Comparison of ENCODE assay signal across 22 cellular contexts in genomic region chr3:142975316-142975995, GRCh38. TPM values are rescaled to one million over a fixed set of nuclear protein-coding genes. Genes with fewer than 3 reads are reported as not detected.
A peak's percentile ranks its signal among the peaks of the same experiment; 100 is the strongest.
DNase-seq lines count a peak whose midpoint lies in the region; ATAC-seq, FAIRE-seq and TF ChIP-seq lines count a peak whose summit lies in the region.
"Had no signal": no experiment of that assay in that cellular context is flagged by ENCODE, and none has a peak within 500 bp of the region (broad histone marks: within the 10 kb centered on the region; RNA-seq: fewer than 3 reads in every experiment).

No MANE protein-coding gene starts in this region.

- no peak overlapping the region for H3K9ac ChIP-seq in endodermal cell (ENCODE audit: extremely low read depth, low read length, poor library complexity, severe bottlenecking)

- no peaks in the 10 kb centered on the region for H3K27me3 ChIP-seq in endodermal cell (ENCODE audit: control insufficient read depth, insufficient read depth, low read length, poor library complexity, severe bottlenecking)
- no peaks in the 10 kb centered on the region for H3K27me3 ChIP-seq in effector memory CD4-positive, alpha-beta T cell (replicated peaks; ENCODE audit: control insufficient read depth, insufficient read depth, low read length, poor library complexity, severe bottlenecking)
- H3K27me3 ChIP-seq in spleen (replicated peaks in 1 of 7) = peaks cover 0 to 6% (median 0%) of the 10 kb centered on the region in 7 donors
- H3K27me3 ChIP-seq: ovary had no signal

- H3K9me3 Mint-ChIP-seq in endodermal cell = no peaks in the 10 kb centered on the region
- H3K9me3 Mint-ChIP-seq: central memory CD8-positive, alpha-beta T cell; naive thymus-derived CD4-positive, alpha-beta T cell; stimulated activated naive B cell treated with anti-CD40 and anti-IgM and Interleukin-4, amounts not matched to agents 10 μg/mL and 1 μg/mL and 100 μg/mL, for 72 hours had no signal

- no peaks in the 10 kb centered on the region for H3K36me3 Mint-ChIP-seq in endodermal cell (ENCODE audit: low read depth)
- H3K36me3 Mint-ChIP-seq: naive thymus-derived CD4-positive, alpha-beta T cell; stimulated activated naive B cell treated with anti-CD40 and anti-IgM and Interleukin-4, amounts not matched to agents 10 μg/mL and 1 μg/mL and 100 μg/mL, for 72 hours had no signal

- peaks cover 17% of the 10 kb centered on the region for H3K4me1 Mint-ChIP-seq in endodermal cell
- H3K4me1 Mint-ChIP-seq: central memory CD8-positive, alpha-beta T cell; memory B cell; naive thymus-derived CD4-positive, alpha-beta T cell; stimulated activated naive B cell treated with anti-CD40 and anti-IgM and Interleukin-4, amounts not matched to agents 10 μg/mL and 1 μg/mL and 100 μg/mL, for 72 hours had no signal

- CTCF ChIA-PET in A549 (lab: Yijun Ruan, JAX) = interaction anchor here (0.6 to 3.2 kb wide), 7 partner anchors 9 to 249 kb away, joined by 3 to 19 read pairs (median 3); no protein-coding TSS in a partner anchor

- intact Hi-C loops in spleen (cut with DNase I; ENCODE audit: low total_unique reads) = no loop called here

- peak in 1 of 2 experiments; percentile 22 for DNase-seq in A549 (ENCODE audit: low read depth in 1 of 2, low spot score in 1 of 2)
- no peak for DNase-seq in GM12865 (ENCODE audit: low read depth)
- DNase-seq in NCI-H69 (lab: John Stamatoyannopoulos, UW) = peak; percentile 34
- peak; percentile 73 for DNase-seq in endodermal cell
- no peak for DNase-seq in effector memory CD4-positive, alpha-beta T cell
- DNase-seq in glomerular visceral epithelial cell (ENCODE audit: extremely low spot score) = no peak
- no peak for DNase-seq in hypothalamus (lab: John Stamatoyannopoulos, UW)
- DNase-seq in spleen = no peak
- DNase-seq: activated CD4-positive, alpha-beta T cell treated with anti-CD3 and anti-CD28 coated beads, Interleukin-2, amount 50 U/mL, for 48 hours; activated naive CD4-positive, alpha-beta T cell; amygdala; COR-L47; naive thymus-derived CD4-positive, alpha-beta T cell; NCI-H187; ovary; stimulated activated naive B cell treated with anti-CD40 and anti-IgM and Interleukin-4, amounts not matched to agents 10 μg/mL and 1 μg/mL and 100 μg/mL, for 72 hours had no signal

- no peak for TF ChIP-seq RAD21 in A549 (conservative IDR thresholded peaks at IDR 0.05 in 1 of 2, IDR thresholded peaks at IDR 0.05 in 1 of 2)

- POLR2A ChIA-PET in A549 (lab: Yijun Ruan, JAX) = no interaction called here

- ATAC-seq in A549 = no peak
- ATAC-seq: naive thymus-derived CD4-positive, alpha-beta T cell; stimulated activated naive B cell treated with anti-CD40 and anti-IgM and Interleukin-4, amounts not matched to agents 10 μg/mL and 1 μg/mL and 100 μg/mL, for 72 hours had no signal

- no peak overlapping the region; the same call in 2 of the 3 replicates for H3K4me2 ChIP-seq in A549

- 84% methylated on average over 4 of the region's 4 CpGs for WGBS in A549 (ENCODE audit: missing lambda C conversion rate)
- 93 to 100% methylated on average over 2 to 4 of the region's 4 CpGs for WGBS in endodermal cell (ENCODE audit: insufficient coverage in 1 of 2, insufficient read length in 1 of 2), 2 experiments
- 89 to 94% (median 93%) methylated on average over 4 of the region's 4 CpGs for WGBS in spleen, 5 donors

- TF ChIP-seq POLR2A in A549 (IDR thresholded peaks at IDR 0.05; ENCODE audit: low read length) = no peak
- no peak for TF ChIP-seq POLR2A in spleen (IDR thresholded peaks at IDR 0.05)

- H3K4me3 ChIP-seq in A549 (no peak overlapping the region), GM12865 (ENCODE audit: low read depth, low read length) (no peak overlapping the region), endodermal cell (ENCODE audit: low read length) (no peak overlapping the region), spleen (no peak overlapping the region)
- no peak overlapping the region for H3K4me3 ChIP-seq in effector memory CD4-positive, alpha-beta T cell (ENCODE audit: insufficient read depth, low read depth, low read length, poor library complexity, severe bottlenecking)
- H3K4me3 ChIP-seq: ovary had no signal

- TF ChIP-seq EP300 in A549 (IDR thresholded peaks at IDR 0.05) = no peak

- H3K4me1 ChIP-seq in A549 (peaks cover 35% of the 10 kb centered on the region), endodermal cell (ENCODE audit: control insufficient read depth, insufficient read depth, low read length) (no peaks in the 10 kb centered on the region), spleen (peaks cover 0 to 16% (median 7%) of the 10 kb centered on the region in 6 donors)
- H3K4me1 ChIP-seq in effector memory CD4-positive, alpha-beta T cell (ENCODE audit: control insufficient read depth, insufficient read depth, low read length, poor library complexity, severe bottlenecking) = no peaks in the 10 kb centered on the region

- H3K27me3 Mint-ChIP-seq in endodermal cell (ENCODE audit: insufficient read depth) = no peaks in the 10 kb centered on the region

- H3K27ac ChIP-seq in A549 (peak overlapping the region; percentile 75), endodermal cell (ENCODE audit: low read depth, low read length) (no peak overlapping the region), spleen (no peak overlapping the region)
- no peak overlapping the region for H3K27ac ChIP-seq in effector memory CD4-positive, alpha-beta T cell (ENCODE audit: insufficient read depth, low read length, poor library complexity, severe bottlenecking)
- H3K27ac ChIP-seq: ovary had no signal

- no peak for FAIRE-seq in A549 (lab: Jason Lieb, UNC)
- FAIRE-seq: G401.6, GM12892, islet of Langerhans had no signal

- no peak overlapping the region for H3K4me3 Mint-ChIP-seq in endodermal cell
- H3K4me3 Mint-ChIP-seq: central memory CD8-positive, alpha-beta T cell; memory B cell; naive thymus-derived CD4-positive, alpha-beta T cell; stimulated activated naive B cell treated with anti-CD40 and anti-IgM and Interleukin-4, amounts not matched to agents 10 μg/mL and 1 μg/mL and 100 μg/mL, for 72 hours had no signal

- TF ChIP-seq CTCF in A549 (IDR thresholded peaks at IDR 0.05) = 0 out of 3 replicates have a peak, but pooled peaks have one; percentile 9
- TF ChIP-seq CTCF in GM12865 (IDR thresholded peaks at IDR 0.05; ENCODE audit: insufficient read depth, low read depth, low read length, missing control alignments) = peak; percentile 9
- TF ChIP-seq CTCF in endodermal cell (conservative IDR thresholded peaks at IDR 0.05) = peak; percentile 80
- no peak for TF ChIP-seq CTCF in spleen (IDR thresholded peaks at IDR 0.05 in 8 of 11, conservative IDR thresholded peaks at IDR 0.05 in 3 of 11)

- H3K9me3 ChIP-seq in A549 (no peaks in the 10 kb centered on the region), endodermal cell (ENCODE audit: control insufficient read depth, low read length) (no peaks in the 10 kb centered on the region), spleen (no peaks in the 10 kb centered on the region)
- no peaks in the 10 kb centered on the region for H3K9me3 ChIP-seq in effector memory CD4-positive, alpha-beta T cell (ENCODE audit: control insufficient read depth, low read length)
- H3K9me3 ChIP-seq: ovary had no signal

- H3K36me3 ChIP-seq in endodermal cell (ENCODE audit: control insufficient read depth, insufficient read depth, low read length) (no peaks in the 10 kb centered on the region), spleen (no peaks in the 10 kb centered on the region)
- H3K36me3 ChIP-seq in effector memory CD4-positive, alpha-beta T cell (ENCODE audit: control insufficient read depth, insufficient read depth, low read length) = no peaks in the 10 kb centered on the region
- H3K36me3 ChIP-seq: ovary had no signal

- H3K27ac Mint-ChIP-seq in endodermal cell = no peak overlapping the region
- H3K27ac Mint-ChIP-seq: memory B cell; naive thymus-derived CD4-positive, alpha-beta T cell; stimulated activated naive B cell treated with anti-CD40 and anti-IgM and Interleukin-4, amounts not matched to agents 10 μg/mL and 1 μg/mL and 100 μg/mL, for 72 hours had no signal

TF ChIP-seq in A549, 52 proteins besides CTCF, POLR2A, EP300 and RAD21:
- TF ChIP-seq MAFK (IDR thresholded peaks at IDR 0.05; ENCODE audit: partially characterized antibody) (no peak), FOXS1 (CRISPR knock-in tag; IDR thresholded peaks at IDR 0.05) (no peak), ZC3H11A (IDR thresholded peaks at IDR 0.05) (no peak), FOSL2 (IDR thresholded peaks at IDR 0.05) (no peak), FOSL2 (CRISPR knock-in tag; IDR thresholded peaks at IDR 0.05) (no peak)

RNA-seq across cellular contexts. Expression of gene PAQR9, which starts 12.0 kb away (rescaled TPM):
- polyA plus RNA-seq in A549 (2011; rRNA removed) (3.0 TPM in 2 replicates), A549 (2017; fragmentation: RNase III; extraction: RNeasy Plus Mini Kit Qiagen cat#74134 plus additional on column Dnase treatment) (2.8 to 3.1 TPM (median 3.0 TPM) in 3 replicates), spleen (under 1 TPM in 1 of 3 donors, not detected in 2; 0.04 TPM)
- polyA plus RNA-seq in A549 (2012; cell fraction: cytosol; rRNA removed) = 5.5 and 7.1 TPM in 2 replicates
- 5.0 and 9.9 TPM in 2 replicates for polyA plus RNA-seq in A549 (2012; cell fraction: nucleus; rRNA removed)
- polyA minus RNA-seq in A549 (2011; rRNA and poly(A)+ RNA removed) = 2.7 TPM in 2 replicates
- total RNA-seq in endodermal cell (10 to 100 TPM in 1 of 2 donors, 1 to 10 TPM in 1; 4.2 to 11.1 TPM), spleen (under 1 TPM in 3 of 7 donors, not detected in 4; 0.33 to 0.64 (median 0.51) TPM)
- polyA plus RNA-seq in endodermal cell (2013, experiment 1 of 2) = 1.9 TPM
- 1.6 TPM for polyA plus RNA-seq in endodermal cell (2013, experiment 2 of 2)
- total RNA-seq: naive thymus-derived CD4-positive, alpha-beta T cell; T-helper 1 cell treated with Interleukin-12 subunit alpha and Interleukin-12 subunit beta and Interleukin-4 antibody, amounts not matched to agents 30 ng/mL and 1 ng/mL, for 36 hours had no signal
- polyA plus RNA-seq: naive thymus-derived CD4-positive, alpha-beta T cell had no signal

RNA-seq across cellular contexts. Expression of gene U2SURP, which starts 25.9 kb away (rescaled TPM):
- 109 and 166 TPM in 2 replicates for polyA plus RNA-seq in A549 (2011; rRNA removed)
- 15.6 and 20.1 TPM in 2 replicates for polyA plus RNA-seq in A549 (2012; cell fraction: cytosol; rRNA removed)
- polyA plus RNA-seq in A549 (2012; cell fraction: nucleus; rRNA removed) = 15.9 and 22.4 TPM in 2 replicates
- 87.8 to 104 TPM (median 90.1 TPM) in 3 replicates for polyA plus RNA-seq in A549 (2017; fragmentation: RNase III; extraction: RNeasy Plus Mini Kit Qiagen cat#74134 plus additional on column Dnase treatment)
- 75.1 and 82.8 TPM in 2 replicates for polyA minus RNA-seq in A549 (2011; rRNA and poly(A)+ RNA removed)
- 100 to 1,000 TPM; 139 to 160 TPM for total RNA-seq in endodermal cell
- 117 TPM for polyA plus RNA-seq in endodermal cell (2013, experiment 1 of 2)
- polyA plus RNA-seq in endodermal cell (2013, experiment 2 of 2) = 121 TPM
- total RNA-seq in spleen = 100 to 1,000 TPM in 5 of 7 donors, 10 to 100 TPM in 2; 73.4 to 130 (median 105) TPM
- polyA plus RNA-seq in spleen = 10 to 100 TPM; 29.7 to 31.0 (median 31.0) TPM

Comparison
In these comparisons a context has a peak if more than half of its experiments do, and no peak if none do; other contexts are left out.
1. DNase-seq: peak in NCI-H69 (single experiment) and endodermal cell (single experiment); none in GM12865 (single experiment), effector memory CD4-positive, alpha-beta T cell (0 of 3), glomerular visceral epithelial cell (single experiment), hypothalamus (0 of 51) and spleen (single experiment).
2. H3K27ac ChIP-seq: peak in A549 (2 of 2); none in endodermal cell (single experiment), effector memory CD4-positive, alpha-beta T cell (single experiment) and spleen (0 of 8).
3. CTCF ChIP-seq: peak in A549 (single experiment), GM12865 (single experiment) and endodermal cell (single experiment); none in spleen (0 of 11).